14 cellular contexts compared by ENCODE assay signal in genomic region chr17:39677072-39677471, GRCh38. TPM values are rescaled to one million over a fixed set of nuclear protein-coding genes. Genes with fewer than 3 reads are reported as not detected.
A peak's percentile ranks its signal among the peaks of the same experiment; 100 is the strongest.
DNase-seq lines count a peak whose midpoint lies in the region; ATAC-seq and TF ChIP-seq lines count a peak whose summit lies in the region.
"Had no signal": no experiment of that assay in that cellular context is flagged by ENCODE, and none has a peak within 500 bp of the region (broad histone marks: within the 10 kb centered on the region; RNA-seq: fewer than 3 reads in every experiment).

No MANE protein-coding gene starts in this region.

- no peak for DNase-seq in activated CD8-positive, alpha-beta memory T cell treated with anti-CD3 and anti-CD28 coated beads, Interleukin-2, amount 10 ng/mL, durations not matched to agents 7 days and 5 days
- DNase-seq in activated CD8-positive, alpha-beta memory T cell treated with anti-CD3 and anti-CD28 coated beads for 24 hours, result no peak
- DNase-seq in tibial nerve (ENCODE audit: low spot score in 2 of 2), result no peak
- no peak for DNase-seq in T1000 (lab: John Stamatoyannopoulos, UW)
- DNase-seq: activated T-cell treated with anti-CD3 and anti-CD28 coated beads, Interleukin-2, amount 50 U/mL, for 24 hours; effector memory CD4-positive, alpha-beta T cell; foreskin melanocyte; H9; stimulated activated CD4-positive, alpha-beta T cell treated with anti-CD3 and anti-CD28 coated beads, Interleukin-1b, Interleukin-23, amount 100 ng/mL, for 48 hours had no signal

- peak overlapping the region; percentile 29 for H3K27ac ChIP-seq in angular gyrus (ENCODE audit: low read depth, low read length)
- H3K27ac ChIP-seq in tibial nerve, result peak overlapping the region; percentile 28 to 80 (median 71)

- no peak for ATAC-seq in activated CD8-positive, alpha-beta memory T cell treated with anti-CD3 and anti-CD28 coated beads, Interleukin-2, amount 10 ng/mL, durations not matched to agents 7 days and 5 days
- ATAC-seq in HG03565 (IDR thresholded peaks at IDR 0.05; ENCODE audit: unreplicated experiment) (no peak), GM18868 (IDR thresholded peaks at IDR 0.05; ENCODE audit: unreplicated experiment) (no peak)
- ATAC-seq: SK-N-SH treated with all-trans-retinoic acid at 6 μM for 48 hours had no signal

- TF ChIP-seq POLR2A in tibial nerve (IDR thresholded peaks at IDR 0.05), result no peak

- H3K36me3 ChIP-seq in mucosa of stomach (ENCODE audit: control insufficient read depth, insufficient read depth, low read length) (peaks cover 3% of the 10 kb centered on the region), tibial nerve (peaks cover 0 to 20% (median 0%) of the 10 kb centered on the region in 3 donors)

- H3K4me1 Mint-ChIP-seq in activated CD8-positive, alpha-beta memory T cell treated with anti-CD3 and anti-CD28 coated beads, Interleukin-2, amount 10 ng/mL, durations not matched to agents 7 days and 5 days, result peaks cover 56% of the 10 kb centered on the region

- CTCF ChIA-PET in activated CD8-positive, alpha-beta memory T cell treated with anti-CD3 and anti-CD28 coated beads, Interleukin-2, amount 10 ng/mL, durations not matched to agents 7 days and 5 days (lab: Charles Lee), result interaction anchor here (0.9 to 16.7 kb wide), 2 partner anchors 10 to 54 kb away, joined by 3 to 227 read pairs; partner anchors contain the start of gene PPP1R1B

- H3K27me3 ChIP-seq in mucosa of stomach (ENCODE audit: control insufficient read depth, insufficient read depth, low read length) (no peaks in the 10 kb centered on the region), tibial nerve (no peaks in the 10 kb centered on the region)

- H3K4me1 ChIP-seq in mucosa of stomach (ENCODE audit: control insufficient read depth, insufficient read depth, low read length), result peaks cover 74% of the 10 kb centered on the region
- H3K4me1 ChIP-seq in tibial nerve, result peaks cover 0 to 47% (median 24%) of the 10 kb centered on the region in 4 donors

- H3K27me3 Mint-ChIP-seq in activated CD8-positive, alpha-beta memory T cell treated with anti-CD3 and anti-CD28 coated beads, Interleukin-2, amount 10 ng/mL, durations not matched to agents 7 days and 5 days, result no peaks in the 10 kb centered on the region
- H3K27me3 Mint-ChIP-seq: activated T-cell treated with anti-CD3 and anti-CD28 coated beads, Interleukin-2, amount 50 U/mL, for 24 hours had no signal

- H3K4me3 Mint-ChIP-seq in activated CD8-positive, alpha-beta memory T cell treated with anti-CD3 and anti-CD28 coated beads, Interleukin-2, amount 10 ng/mL, durations not matched to agents 7 days and 5 days, result no peak overlapping the region
- H3K4me3 Mint-ChIP-seq: activated T-cell treated with anti-CD3 and anti-CD28 coated beads, Interleukin-2, amount 50 U/mL, for 24 hours; H9 had no signal

- H3K9me3 ChIP-seq in mucosa of stomach (ENCODE audit: control insufficient read depth, low read length), result no peaks in the 10 kb centered on the region
- H3K9me3 ChIP-seq in tibial nerve, result no peaks in the 10 kb centered on the region

- H3K27ac Mint-ChIP-seq in activated CD8-positive, alpha-beta memory T cell treated with anti-CD3 and anti-CD28 coated beads, Interleukin-2, amount 10 ng/mL, durations not matched to agents 7 days and 5 days, result peak overlapping the region; percentile 79

- TF ChIP-seq EP300 in tibial nerve (IDR thresholded peaks at IDR 0.05), result no peak

- 65 to 78% methylated on average over 7 of the region's 8 CpGs for whole genome bisulfite sequencing in tibial nerve, 2 donors

- no peaks in the 10 kb centered on the region for H3K9me3 Mint-ChIP-seq in activated CD8-positive, alpha-beta memory T cell treated with anti-CD3 and anti-CD28 coated beads, Interleukin-2, amount 10 ng/mL, durations not matched to agents 7 days and 5 days (ENCODE audit: low read depth)
- H3K9me3 Mint-ChIP-seq: activated T-cell treated with anti-CD3 and anti-CD28 coated beads, Interleukin-2, amount 50 U/mL, for 24 hours; H9 had no signal

- no peak overlapping the region for H3K4me3 ChIP-seq in mucosa of stomach (ENCODE audit: low read length)
- no peak overlapping the region for H3K4me3 ChIP-seq in tibial nerve

- peak overlapping the region; percentile 57 for H3K9ac ChIP-seq in mucosa of stomach (ENCODE audit: low read length)

- H3K36me3 Mint-ChIP-seq in activated CD8-positive, alpha-beta memory T cell treated with anti-CD3 and anti-CD28 coated beads, Interleukin-2, amount 10 ng/mL, durations not matched to agents 7 days and 5 days, result no peaks in the 10 kb centered on the region

- TF ChIP-seq CTCF in tibial nerve (IDR thresholded peaks at IDR 0.05), result no peak

RNA-seq across cellular contexts. Expression of gene PNMT, which starts 8.8 kb away (rescaled TPM):
- not detected for total RNA-seq in activated CD8-positive, alpha-beta memory T cell treated with anti-CD3 and anti-CD28 coated beads, Interleukin-2, amount 10 ng/mL, durations not matched to agents 7 days and 5 days
- total RNA-seq in tibial nerve, result 10 to 100 TPM in 3 of 4 donors, 1 to 10 TPM in 1; 2.4 to 19.6 (median 12.4) TPM

RNA-seq across cellular contexts. Expression of gene PGAP3, which starts 10.8 kb away (rescaled TPM):
- 10 to 100 TPM; 10.5 to 13.8 TPM for total RNA-seq in activated CD8-positive, alpha-beta memory T cell treated with anti-CD3 and anti-CD28 coated beads, Interleukin-2, amount 10 ng/mL, durations not matched to agents 7 days and 5 days
- total RNA-seq in tibial nerve, result 10 to 100 TPM; 10.9 to 16.5 (median 15.1) TPM

RNA-seq across cellular contexts. Expression of gene TCAP, which starts 11.9 kb away (rescaled TPM):
- 1 to 10 TPM; 1.1 to 1.3 TPM for total RNA-seq in activated CD8-positive, alpha-beta memory T cell treated with anti-CD3 and anti-CD28 coated beads, Interleukin-2, amount 10 ng/mL, durations not matched to agents 7 days and 5 days
- 1 to 10 TPM in 1 of 4 donors, under 1 TPM in 3; 0.30 to 5.5 (median 0.61) TPM for total RNA-seq in tibial nerve

RNA-seq across cellular contexts. Expression of gene ERBB2, which starts 22.8 kb away (rescaled TPM):
- total RNA-seq in activated CD8-positive, alpha-beta memory T cell treated with anti-CD3 and anti-CD28 coated beads, Interleukin-2, amount 10 ng/mL, durations not matched to agents 7 days and 5 days, result 1 to 10 TPM; 3.5 to 4.7 TPM
- total RNA-seq in tibial nerve, result 100 to 1,000 TPM; 101 to 131 (median 114) TPM

RNA-seq across cellular contexts. Expression of gene STARD3, which starts 40.1 kb away (rescaled TPM):
- total RNA-seq in activated CD8-positive, alpha-beta memory T cell treated with anti-CD3 and anti-CD28 coated beads, Interleukin-2, amount 10 ng/mL, durations not matched to agents 7 days and 5 days, result 10 to 100 TPM; 70.5 to 75.7 TPM
- total RNA-seq in tibial nerve, result 100 to 1,000 TPM in 3 of 4 donors, 10 to 100 TPM in 1; 85.3 to 170 (median 108) TPM
